In the genomic region with DNA sequence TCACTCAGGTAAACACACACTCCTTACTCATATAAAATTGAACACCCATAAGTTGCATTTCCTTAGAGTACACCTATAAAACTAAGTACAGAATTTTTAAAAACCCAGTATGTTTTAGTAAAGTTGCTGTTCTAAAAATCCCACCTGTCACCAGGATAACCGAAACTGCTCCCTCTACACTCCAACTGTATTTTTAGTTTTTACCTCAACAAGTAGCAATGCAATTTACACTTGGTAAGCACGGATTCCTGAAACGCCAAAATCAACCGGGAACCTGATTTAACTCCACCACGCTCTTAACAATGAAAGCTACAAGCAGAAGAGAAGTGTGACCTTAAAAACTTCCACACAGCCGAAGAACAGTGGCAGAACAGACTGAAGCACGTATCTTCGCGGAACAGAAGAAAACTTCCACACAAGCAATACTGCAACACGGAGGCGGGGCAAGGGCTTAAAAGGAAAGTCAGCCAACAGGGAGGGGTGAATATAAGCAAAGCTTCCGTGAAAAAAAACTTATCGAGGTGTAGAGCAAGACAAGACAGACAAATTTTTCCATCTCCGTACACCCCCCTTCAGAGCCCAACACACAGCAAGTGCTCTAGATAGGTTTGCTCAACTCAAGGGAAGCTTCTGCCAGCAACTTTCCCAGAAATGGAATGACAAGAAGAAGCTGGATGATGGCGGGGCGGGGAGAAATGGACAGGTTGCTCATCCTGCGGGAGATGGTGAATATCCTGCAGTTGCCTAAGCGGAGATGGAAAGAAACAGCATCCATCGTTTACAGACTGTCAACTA, we compare ENCODE assay signal across 1 cellular context.
A peak's percentile ranks its signal among the peaks of the same experiment; 100 is the strongest.
TF ChIP-seq lines count a peak whose summit lies in the region.

No MANE protein-coding gene starts in this region.

TF ChIP-seq in K562, 482 proteins besides CTCF, POLR2A, EP300 and RAD21 (continued from another document and continues in another):
- TF ChIP-seq TOE1 (IDR thresholded peaks at IDR 0.05; ENCODE audit: borderline replicate concordance) (peak; percentile 15; the same call in 1 of the 2 replicates), TOE1 (CRISPR knock-in tag; IDR thresholded peaks at IDR 0.05; ENCODE audit: borderline replicate concordance, low read depth) (no peak), MECOM (CRISPR knock-in tag; IDR thresholded peaks at IDR 0.05) (0 out of 2 replicates have a peak, but pooled peaks have one; percentile 64), ZNF121 (CRISPR knock-in tag; conservative IDR thresholded peaks at IDR 0.05) (no peak), JUND (IDR thresholded peaks at IDR 0.05; ENCODE audit: borderline replicate concordance, low read depth, low read length) (peak; percentile 8; the same call in 1 of the 2 replicates), JUND (tag; IDR thresholded peaks at IDR 0.05; ENCODE audit: borderline replicate concordance, low read depth, low read length) (no peak), TBP (optimal IDR thresholded peaks at IDR 0.05; ENCODE audit: low read depth, low read length) (peak; percentile 64), HDAC1 (IDR thresholded peaks at IDR 0.05) (peak in 1 of 2 experiments; percentile 74; a peak in 2 of 4 replicates), ELF4 (CRISPR knock-in tag; IDR thresholded peaks at IDR 0.05) (0 out of 2 replicates have a peak, but pooled peaks have one; percentile 14), MYC (IDR thresholded peaks at IDR 0.05; ENCODE audit: low read depth, low read length) (0 out of 2 replicates have a peak, but pooled peaks have one; percentile 7), MYC (CRISPR knock-in tag; IDR thresholded peaks at IDR 0.05; ENCODE audit: borderline replicate concordance, low read depth) (no peak), SP2 (IDR thresholded peaks at IDR 0.05; ENCODE audit: extremely low read depth, low read depth, low read length, poor library complexity, severe bottlenecking) (no peak), MAZ (CRISPR knock-in tag; conservative IDR thresholded peaks at IDR 0.05 in 1 of 2, IDR thresholded peaks at IDR 0.05 in 1 of 2) (peak in 1 of 2 experiments; percentile 17; a peak in 1 of 4 replicates), DPF2 (IDR thresholded peaks at IDR 0.05) (peak; percentile 11; the same call in 1 of the 2 replicates), SRF (CRISPR knock-in tag; IDR thresholded peaks at IDR 0.05) (0 out of 4 replicates have a peak, but pooled peaks of 1 of the 2 experiments have one; percentile 68), ZNF311 (CRISPR knock-in tag; IDR thresholded peaks at IDR 0.05) (no peak), SMARCE1 (IDR thresholded peaks at IDR 0.05) (no peak; the same call in 1 of the 2 replicates), SIN3A (IDR thresholded peaks at IDR 0.05; ENCODE audit: borderline replicate concordance in 2 of 2, control insufficient read depth in 1 of 2, low read depth in 2 of 2, low read length in 2 of 2) (0 out of 4 replicates have a peak, but pooled peaks of 1 of the 2 experiments have one; percentile 47), ARID1B (IDR thresholded peaks at IDR 0.05) (peak; percentile 7; the same call in 1 of the 2 replicates), HNRNPLL (IDR thresholded peaks at IDR 0.05; ENCODE audit: low read depth, low read length, poor library complexity, severe bottlenecking) (peak; percentile 34)
- TF ChIP-seq, protein P1, sequence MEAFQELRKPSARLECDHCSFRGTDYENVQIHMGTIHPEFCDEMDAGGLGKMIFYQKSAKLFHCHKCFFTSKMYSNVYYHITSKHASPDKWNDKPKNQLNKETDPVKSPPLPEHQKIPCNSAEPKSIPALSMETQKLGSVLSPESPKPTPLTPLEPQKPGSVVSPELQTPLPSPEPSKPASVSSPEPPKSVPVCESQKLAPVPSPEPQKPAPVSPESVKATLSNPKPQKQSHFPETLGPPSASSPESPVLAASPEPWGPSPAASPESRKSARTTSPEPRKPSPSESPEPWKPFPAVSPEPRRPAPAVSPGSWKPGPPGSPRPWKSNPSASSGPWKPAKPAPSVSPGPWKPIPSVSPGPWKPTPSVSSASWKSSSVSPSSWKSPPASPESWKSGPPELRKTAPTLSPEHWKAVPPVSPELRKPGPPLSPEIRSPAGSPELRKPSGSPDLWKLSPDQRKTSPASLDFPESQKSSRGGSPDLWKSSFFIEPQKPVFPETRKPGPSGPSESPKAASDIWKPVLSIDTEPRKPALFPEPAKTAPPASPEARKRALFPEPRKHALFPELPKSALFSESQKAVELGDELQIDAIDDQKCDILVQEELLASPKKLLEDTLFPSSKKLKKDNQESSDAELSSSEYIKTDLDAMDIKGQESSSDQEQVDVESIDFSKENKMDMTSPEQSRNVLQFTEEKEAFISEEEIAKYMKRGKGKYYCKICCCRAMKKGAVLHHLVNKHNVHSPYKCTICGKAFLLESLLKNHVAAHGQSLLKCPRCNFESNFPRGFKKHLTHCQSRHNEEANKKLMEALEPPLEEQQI (IDR thresholded peaks at IDR 0.05) = 0 out of 2 replicates have a peak, but pooled peaks have one; percentile 15
- TF ChIP-seq, protein P2, sequence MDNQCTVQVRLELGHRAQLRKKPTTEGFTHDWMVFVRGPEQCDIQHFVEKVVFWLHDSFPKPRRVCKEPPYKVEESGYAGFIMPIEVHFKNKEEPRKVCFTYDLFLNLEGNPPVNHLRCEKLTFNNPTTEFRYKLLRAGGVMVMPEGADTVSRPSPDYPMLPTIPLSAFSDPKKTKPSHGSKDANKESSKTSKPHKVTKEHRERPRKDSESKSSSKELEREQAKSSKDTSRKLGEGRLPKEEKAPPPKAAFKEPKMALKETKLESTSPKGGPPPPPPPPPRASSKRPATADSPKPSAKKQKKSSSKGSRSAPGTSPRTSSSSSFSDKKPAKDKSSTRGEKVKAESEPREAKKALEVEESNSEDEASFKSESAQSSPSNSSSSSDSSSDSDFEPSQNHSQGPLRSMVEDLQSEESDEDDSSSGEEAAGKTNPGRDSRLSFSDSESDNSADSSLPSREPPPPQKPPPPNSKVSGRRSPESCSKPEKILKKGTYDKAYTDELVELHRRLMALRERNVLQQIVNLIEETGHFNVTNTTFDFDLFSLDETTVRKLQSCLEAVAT (IDR thresholded peaks at IDR 0.05) = peak in 1 of 2 experiments; percentile 37; a peak in 1 of 4 replicates
- TF ChIP-seq, protein P3, sequence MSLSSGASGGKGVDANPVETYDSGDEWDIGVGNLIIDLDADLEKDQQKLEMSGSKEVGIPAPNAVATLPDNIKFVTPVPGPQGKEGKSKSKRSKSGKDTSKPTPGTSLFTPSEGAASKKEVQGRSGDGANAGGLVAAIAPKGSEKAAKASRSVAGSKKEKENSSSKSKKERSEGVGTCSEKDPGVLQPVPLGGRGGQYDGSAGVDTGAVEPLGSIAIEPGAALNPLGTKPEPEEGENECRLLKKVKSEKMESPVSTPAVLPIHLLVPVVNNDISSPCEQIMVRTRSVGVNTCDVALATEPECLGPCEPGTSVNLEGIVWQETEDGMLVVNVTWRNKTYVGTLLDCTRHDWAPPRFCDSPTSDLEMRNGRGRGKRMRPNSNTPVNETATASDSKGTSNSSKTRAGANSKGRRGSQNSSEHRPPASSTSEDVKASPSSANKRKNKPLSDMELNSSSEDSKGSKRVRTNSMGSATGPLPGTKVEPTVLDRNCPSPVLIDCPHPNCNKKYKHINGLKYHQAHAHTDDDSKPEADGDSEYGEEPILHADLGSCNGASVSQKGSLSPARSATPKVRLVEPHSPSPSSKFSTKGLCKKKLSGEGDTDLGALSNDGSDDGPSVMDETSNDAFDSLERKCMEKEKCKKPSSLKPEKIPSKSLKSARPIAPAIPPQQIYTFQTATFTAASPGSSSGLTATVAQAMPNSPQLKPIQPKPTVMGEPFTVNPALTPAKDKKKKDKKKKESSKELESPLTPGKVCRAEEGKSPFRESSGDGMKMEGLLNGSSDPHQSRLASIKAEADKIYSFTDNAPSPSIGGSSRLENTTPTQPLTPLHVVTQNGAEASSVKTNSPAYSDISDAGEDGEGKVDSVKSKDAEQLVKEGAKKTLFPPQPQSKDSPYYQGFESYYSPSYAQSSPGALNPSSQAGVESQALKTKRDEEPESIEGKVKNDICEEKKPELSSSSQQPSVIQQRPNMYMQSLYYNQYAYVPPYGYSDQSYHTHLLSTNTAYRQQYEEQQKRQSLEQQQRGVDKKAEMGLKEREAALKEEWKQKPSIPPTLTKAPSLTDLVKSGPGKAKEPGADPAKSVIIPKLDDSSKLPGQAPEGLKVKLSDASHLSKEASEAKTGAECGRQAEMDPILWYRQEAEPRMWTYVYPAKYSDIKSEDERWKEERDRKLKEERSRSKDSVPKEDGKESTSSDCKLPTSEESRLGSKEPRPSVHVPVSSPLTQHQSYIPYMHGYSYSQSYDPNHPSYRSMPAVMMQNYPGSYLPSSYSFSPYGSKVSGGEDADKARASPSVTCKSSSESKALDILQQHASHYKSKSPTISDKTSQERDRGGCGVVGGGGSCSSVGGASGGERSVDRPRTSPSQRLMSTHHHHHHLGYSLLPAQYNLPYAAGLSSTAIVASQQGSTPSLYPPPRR (CRISPR knock-in tag; IDR thresholded peaks at IDR 0.05; ENCODE audit: borderline replicate concordance) = no peak
- TF ChIP-seq, protein P4, sequence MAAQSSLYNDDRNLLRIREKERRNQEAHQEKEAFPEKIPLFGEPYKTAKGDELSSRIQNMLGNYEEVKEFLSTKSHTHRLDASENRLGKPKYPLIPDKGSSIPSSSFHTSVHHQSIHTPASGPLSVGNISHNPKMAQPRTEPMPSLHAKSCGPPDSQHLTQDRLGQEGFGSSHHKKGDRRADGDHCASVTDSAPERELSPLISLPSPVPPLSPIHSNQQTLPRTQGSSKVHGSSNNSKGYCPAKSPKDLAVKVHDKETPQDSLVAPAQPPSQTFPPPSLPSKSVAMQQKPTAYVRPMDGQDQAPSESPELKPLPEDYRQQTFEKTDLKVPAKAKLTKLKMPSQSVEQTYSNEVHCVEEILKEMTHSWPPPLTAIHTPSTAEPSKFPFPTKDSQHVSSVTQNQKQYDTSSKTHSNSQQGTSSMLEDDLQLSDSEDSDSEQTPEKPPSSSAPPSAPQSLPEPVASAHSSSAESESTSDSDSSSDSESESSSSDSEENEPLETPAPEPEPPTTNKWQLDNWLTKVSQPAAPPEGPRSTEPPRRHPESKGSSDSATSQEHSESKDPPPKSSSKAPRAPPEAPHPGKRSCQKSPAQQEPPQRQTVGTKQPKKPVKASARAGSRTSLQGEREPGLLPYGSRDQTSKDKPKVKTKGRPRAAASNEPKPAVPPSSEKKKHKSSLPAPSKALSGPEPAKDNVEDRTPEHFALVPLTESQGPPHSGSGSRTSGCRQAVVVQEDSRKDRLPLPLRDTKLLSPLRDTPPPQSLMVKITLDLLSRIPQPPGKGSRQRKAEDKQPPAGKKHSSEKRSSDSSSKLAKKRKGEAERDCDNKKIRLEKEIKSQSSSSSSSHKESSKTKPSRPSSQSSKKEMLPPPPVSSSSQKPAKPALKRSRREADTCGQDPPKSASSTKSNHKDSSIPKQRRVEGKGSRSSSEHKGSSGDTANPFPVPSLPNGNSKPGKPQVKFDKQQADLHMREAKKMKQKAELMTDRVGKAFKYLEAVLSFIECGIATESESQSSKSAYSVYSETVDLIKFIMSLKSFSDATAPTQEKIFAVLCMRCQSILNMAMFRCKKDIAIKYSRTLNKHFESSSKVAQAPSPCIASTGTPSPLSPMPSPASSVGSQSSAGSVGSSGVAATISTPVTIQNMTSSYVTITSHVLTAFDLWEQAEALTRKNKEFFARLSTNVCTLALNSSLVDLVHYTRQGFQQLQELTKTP (IDR thresholded peaks at IDR 0.05; ENCODE audit: low read depth in 1 of 2, partially characterized antibody in 2 of 2) = peak in 1 of 2 experiments; percentile 26
- TF ChIP-seq, protein P5, sequence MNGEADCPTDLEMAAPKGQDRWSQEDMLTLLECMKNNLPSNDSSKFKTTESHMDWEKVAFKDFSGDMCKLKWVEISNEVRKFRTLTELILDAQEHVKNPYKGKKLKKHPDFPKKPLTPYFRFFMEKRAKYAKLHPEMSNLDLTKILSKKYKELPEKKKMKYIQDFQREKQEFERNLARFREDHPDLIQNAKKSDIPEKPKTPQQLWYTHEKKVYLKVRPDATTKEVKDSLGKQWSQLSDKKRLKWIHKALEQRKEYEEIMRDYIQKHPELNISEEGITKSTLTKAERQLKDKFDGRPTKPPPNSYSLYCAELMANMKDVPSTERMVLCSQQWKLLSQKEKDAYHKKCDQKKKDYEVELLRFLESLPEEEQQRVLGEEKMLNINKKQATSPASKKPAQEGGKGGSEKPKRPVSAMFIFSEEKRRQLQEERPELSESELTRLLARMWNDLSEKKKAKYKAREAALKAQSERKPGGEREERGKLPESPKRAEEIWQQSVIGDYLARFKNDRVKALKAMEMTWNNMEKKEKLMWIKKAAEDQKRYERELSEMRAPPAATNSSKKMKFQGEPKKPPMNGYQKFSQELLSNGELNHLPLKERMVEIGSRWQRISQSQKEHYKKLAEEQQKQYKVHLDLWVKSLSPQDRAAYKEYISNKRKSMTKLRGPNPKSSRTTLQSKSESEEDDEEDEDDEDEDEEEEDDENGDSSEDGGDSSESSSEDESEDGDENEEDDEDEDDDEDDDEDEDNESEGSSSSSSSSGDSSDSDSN (IDR thresholded peaks at IDR 0.05; ENCODE audit: borderline replicate concordance in 1 of 2, low read depth in 2 of 2, low read length in 2 of 2) = peak in 1 of 2 experiments; percentile 53; a peak in 1 of 4 replicates
- TF ChIP-seq, protein P6, sequence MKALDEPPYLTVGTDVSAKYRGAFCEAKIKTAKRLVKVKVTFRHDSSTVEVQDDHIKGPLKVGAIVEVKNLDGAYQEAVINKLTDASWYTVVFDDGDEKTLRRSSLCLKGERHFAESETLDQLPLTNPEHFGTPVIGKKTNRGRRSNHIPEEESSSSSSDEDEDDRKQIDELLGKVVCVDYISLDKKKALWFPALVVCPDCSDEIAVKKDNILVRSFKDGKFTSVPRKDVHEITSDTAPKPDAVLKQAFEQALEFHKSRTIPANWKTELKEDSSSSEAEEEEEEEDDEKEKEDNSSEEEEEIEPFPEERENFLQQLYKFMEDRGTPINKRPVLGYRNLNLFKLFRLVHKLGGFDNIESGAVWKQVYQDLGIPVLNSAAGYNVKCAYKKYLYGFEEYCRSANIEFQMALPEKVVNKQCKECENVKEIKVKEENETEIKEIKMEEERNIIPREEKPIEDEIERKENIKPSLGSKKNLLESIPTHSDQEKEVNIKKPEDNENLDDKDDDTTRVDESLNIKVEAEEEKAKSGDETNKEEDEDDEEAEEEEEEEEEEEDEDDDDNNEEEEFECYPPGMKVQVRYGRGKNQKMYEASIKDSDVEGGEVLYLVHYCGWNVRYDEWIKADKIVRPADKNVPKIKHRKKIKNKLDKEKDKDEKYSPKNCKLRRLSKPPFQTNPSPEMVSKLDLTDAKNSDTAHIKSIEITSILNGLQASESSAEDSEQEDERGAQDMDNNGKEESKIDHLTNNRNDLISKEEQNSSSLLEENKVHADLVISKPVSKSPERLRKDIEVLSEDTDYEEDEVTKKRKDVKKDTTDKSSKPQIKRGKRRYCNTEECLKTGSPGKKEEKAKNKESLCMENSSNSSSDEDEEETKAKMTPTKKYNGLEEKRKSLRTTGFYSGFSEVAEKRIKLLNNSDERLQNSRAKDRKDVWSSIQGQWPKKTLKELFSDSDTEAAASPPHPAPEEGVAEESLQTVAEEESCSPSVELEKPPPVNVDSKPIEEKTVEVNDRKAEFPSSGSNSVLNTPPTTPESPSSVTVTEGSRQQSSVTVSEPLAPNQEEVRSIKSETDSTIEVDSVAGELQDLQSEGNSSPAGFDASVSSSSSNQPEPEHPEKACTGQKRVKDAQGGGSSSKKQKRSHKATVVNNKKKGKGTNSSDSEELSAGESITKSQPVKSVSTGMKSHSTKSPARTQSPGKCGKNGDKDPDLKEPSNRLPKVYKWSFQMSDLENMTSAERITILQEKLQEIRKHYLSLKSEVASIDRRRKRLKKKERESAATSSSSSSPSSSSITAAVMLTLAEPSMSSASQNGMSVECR (CRISPR knock-in tag; IDR thresholded peaks at IDR 0.05) = peak; percentile 47; the same call in 1 of the 2 replicates
